Comparison of ENCODE assay signal across 13 cellular contexts in the genomic region with DNA sequence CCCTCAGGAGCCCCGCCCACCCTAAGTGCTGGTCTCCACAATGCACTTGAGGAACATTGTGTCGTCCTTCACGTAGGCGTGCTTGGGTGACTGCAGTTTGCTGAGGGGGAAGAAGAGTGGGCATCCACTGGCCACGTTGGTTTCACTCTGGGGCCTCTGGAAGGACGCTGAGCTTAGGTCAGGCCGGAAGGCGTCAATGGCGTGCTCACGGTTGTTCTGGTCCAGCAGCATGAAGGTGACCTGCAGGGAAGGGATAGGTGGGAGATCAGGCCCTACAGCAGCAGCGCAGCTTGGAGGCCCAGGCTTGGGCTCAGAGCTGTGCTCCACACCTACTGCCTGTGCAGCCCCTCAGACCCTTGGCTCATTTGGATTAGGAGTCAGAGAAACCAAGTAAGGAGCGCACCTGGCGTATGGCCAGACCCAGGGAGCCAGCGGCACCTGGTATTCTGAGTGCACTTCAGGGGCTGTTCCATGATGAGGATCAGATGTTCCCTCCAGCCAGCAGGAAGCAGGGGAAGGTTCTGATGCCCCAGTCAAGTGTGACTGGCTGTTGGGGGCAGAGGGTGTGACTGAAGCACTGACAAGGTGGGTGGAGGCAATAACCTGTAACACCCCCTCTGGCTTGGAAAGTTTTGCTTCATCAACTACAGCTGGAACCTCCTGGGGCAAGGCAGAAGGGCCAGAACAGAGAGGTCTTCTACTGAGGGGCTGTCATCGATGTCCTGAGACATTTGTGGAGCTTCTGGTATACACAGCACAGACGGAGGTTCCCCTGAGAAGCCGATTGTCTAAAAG.
DNase-seq lines count a peak whose midpoint lies in the region; ATAC-seq and TF ChIP-seq lines count a peak whose summit lies in the region.
"Had no signal": no experiment of that assay in that cellular context is flagged by ENCODE, and none has a peak within 500 bp of the region (broad histone marks: within the 10 kb centered on the region; RNA-seq: fewer than 3 reads in every experiment).

No MANE protein-coding gene starts in this region.

- DNase-seq in DND-41 (no peak), NCI-H510A (lab: John Stamatoyannopoulos, UW) (peak; percentile 79), glomerular visceral epithelial cell (ENCODE audit: extremely low spot score) (no peak), NCI-H748 (lab: John Stamatoyannopoulos, UW; ENCODE audit: unreplicated experiment) (no peak)
- DNase-seq in central memory CD8-positive, alpha-beta T cell (ENCODE audit: low spot score in 2 of 2): no peak
- DNase-seq: hypothalamus, mammary epithelial cell, NCI-H187 treated with DMSO at 0.1 percent for 48 hours, psoas muscle, transverse colon had no signal

- peaks cover 0 to 3% (median 0%) of the 10 kb centered on the region in 11 experiments; a peak in 1 of 22 replicates for H3K36me3 ChIP-seq in BLaER1 treated with 17β-estradiol and CSF1 and Interleukin-3, amounts not matched to agents 10 nM and 100 nM
- no peaks in the 10 kb centered on the region for H3K36me3 ChIP-seq in DND-41 (ENCODE audit: insufficient read depth, low read length)
- H3K36me3 ChIP-seq: transverse colon had no signal

- no peak overlapping the region for H2AFZ ChIP-seq in DND-41 (ENCODE audit: low read depth, low read length)

- H3K27me3 ChIP-seq in BLaER1 treated with 17β-estradiol and CSF1 and Interleukin-3, amounts not matched to agents 10 nM and 100 nM: no peaks in the 10 kb centered on the region; a peak in 1 of 22 replicates
- no peaks in the 10 kb centered on the region for H3K27me3 ChIP-seq in DND-41 (ENCODE audit: insufficient read depth, low read length, poor library complexity)
- H3K27me3 ChIP-seq: transverse colon had no signal

- peaks cover 20 to 77% (median 71%) of the 10 kb centered on the region in 10 experiments for H3K4me1 ChIP-seq in BLaER1 treated with 17β-estradiol and CSF1 and Interleukin-3, amounts not matched to agents 10 nM and 100 nM
- H3K4me1 ChIP-seq in DND-41 (ENCODE audit: insufficient read depth, low read length): peaks cover 10% of the 10 kb centered on the region
- H3K4me1 ChIP-seq: psoas muscle, transverse colon had no signal

- no peaks in the 10 kb centered on the region for H3K79me2 ChIP-seq in DND-41 (ENCODE audit: insufficient read depth, low read length)

- H3K27ac ChIP-seq in BLaER1 treated with 17β-estradiol and CSF1 and Interleukin-3, amounts not matched to agents 10 nM and 100 nM: peak overlapping the region in 1 of 11 experiments; percentile 1; a peak in 1 of 22 replicates
- no peak overlapping the region for H3K27ac ChIP-seq in DND-41 (ENCODE audit: low read length)
- H3K27ac ChIP-seq: psoas muscle had no signal

- TF ChIP-seq CTCF in DND-41 (IDR thresholded peaks at IDR 0.05; ENCODE audit: borderline replicate concordance, extremely low read depth, low read length, poor library complexity, severe bottlenecking): no peak

- peaks cover 43% of the 10 kb centered on the region for H3K36me3 Mint-ChIP-seq in central memory CD8-positive, alpha-beta T cell (ENCODE audit: insufficient read depth)

- peak overlapping the region in 9 of 11 experiments; percentile 10 to 73 (median 57); a peak in 18 of 22 replicates for H3K4me2 ChIP-seq in BLaER1 treated with 17β-estradiol and CSF1 and Interleukin-3, amounts not matched to agents 10 nM and 100 nM
- H3K4me2 ChIP-seq in DND-41 (ENCODE audit: insufficient read depth, low read length): no peak overlapping the region

- H3K27ac Mint-ChIP-seq in central memory CD8-positive, alpha-beta T cell (ENCODE audit: low read depth): peak overlapping the region; percentile 96

- no peaks in the 10 kb centered on the region for H4K20me1 ChIP-seq in BLaER1 treated with 17β-estradiol and CSF1 and Interleukin-3, amounts not matched to agents 10 nM and 100 nM
- H4K20me1 ChIP-seq in DND-41 (ENCODE audit: insufficient read depth, low read length): no peaks in the 10 kb centered on the region

- no peak overlapping the region for H3K4me3 ChIP-seq in BLaER1 treated with 17β-estradiol and CSF1 and Interleukin-3, amounts not matched to agents 10 nM and 100 nM
- H3K4me3 ChIP-seq in DND-41 (ENCODE audit: low read depth in 1 of 2, low read length in 2 of 2): no peak overlapping the region
- H3K4me3 ChIP-seq: psoas muscle, transverse colon had no signal

- H3K9me3 ChIP-seq in BLaER1 treated with 17β-estradiol and CSF1 and Interleukin-3, amounts not matched to agents 10 nM and 100 nM (replicated peaks in 1 of 11): no peaks in the 10 kb centered on the region
- H3K9me3 ChIP-seq in DND-41 (ENCODE audit: insufficient read depth, low read length, severe bottlenecking): no peaks in the 10 kb centered on the region
- H3K9me3 ChIP-seq: psoas muscle, transverse colon had no signal

- H3K27me3 Mint-ChIP-seq in central memory CD8-positive, alpha-beta T cell: no peaks in the 10 kb centered on the region

- ATAC-seq in DND-41 (ENCODE audit: insufficient read depth, low read depth) (peak; percentile 42; the same call in 2 of the 3 replicates), HG02938 (IDR thresholded peaks at IDR 0.05; ENCODE audit: unreplicated experiment) (no peak), GM19328 (IDR thresholded peaks at IDR 0.05; ENCODE audit: unreplicated experiment) (no peak)
- ATAC-seq in central memory CD8-positive, alpha-beta T cell (replicated peaks; ENCODE audit: extremely low read depth, poor library complexity, severe bottlenecking): peak; percentile 44
- ATAC-seq: psoas muscle had no signal

- peak overlapping the region in 1 of 11 experiments; percentile 9; a peak in 2 of 22 replicates for H3K9ac ChIP-seq in BLaER1 treated with 17β-estradiol and CSF1 and Interleukin-3, amounts not matched to agents 10 nM and 100 nM
- no peak overlapping the region for H3K9ac ChIP-seq in DND-41 (ENCODE audit: low read depth, low read length)

- peak overlapping the region; percentile 63 for H3K4me3 Mint-ChIP-seq in central memory CD8-positive, alpha-beta T cell

- no peaks in the 10 kb centered on the region for H3K9me3 Mint-ChIP-seq in central memory CD8-positive, alpha-beta T cell

- H3K4me1 Mint-ChIP-seq in central memory CD8-positive, alpha-beta T cell: peaks cover 76% of the 10 kb centered on the region

Comparison
In these comparisons a context has a peak if more than half of its experiments do, and no peak if none do; other contexts are left out.
1. ATAC-seq: peak in DND-41 (single experiment) and central memory CD8-positive, alpha-beta T cell (single experiment); none in HG02938 (single experiment) and GM19328 (single experiment).